In the genomic region with DNA sequence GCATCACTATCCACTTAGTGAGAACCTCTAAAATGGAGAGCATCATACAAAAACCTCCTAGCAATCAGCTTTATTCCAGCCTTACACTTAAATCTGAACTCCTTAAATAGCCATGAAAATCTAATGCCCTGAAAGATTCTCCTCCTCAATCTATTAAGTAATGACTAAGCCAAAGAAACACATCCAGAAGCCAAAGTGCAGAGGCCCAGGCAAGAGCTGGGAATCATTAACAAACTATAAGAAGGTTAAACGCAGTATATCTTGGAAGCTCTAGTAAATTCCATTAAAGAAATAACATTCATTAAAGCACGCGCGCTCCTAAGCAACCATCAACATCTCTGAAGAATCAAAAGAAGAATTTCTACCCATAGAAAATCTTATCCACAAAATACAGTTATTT, we compare ENCODE assay signal across 17 cellular contexts. TPM values are rescaled to one million over a fixed set of nuclear protein-coding genes. Genes with fewer than 3 reads are reported as not detected.
DNase-seq lines count a peak whose midpoint lies in the region; ATAC-seq and TF ChIP-seq lines count a peak whose summit lies in the region.
"Had no signal": no experiment of that assay in that cellular context is flagged by ENCODE, and none has a peak within 500 bp of the region (broad histone marks: within the 10 kb centered on the region; RNA-seq: fewer than 3 reads in every experiment).

No MANE protein-coding gene starts in this region.

- H3K9ac ChIP-seq in HUES48 (ENCODE audit: low read depth, low read length) (no peak overlapping the region), mesendoderm (ENCODE audit: low read length) (no peak overlapping the region)

- WGBS in mesendoderm (ENCODE audit: extremely low coverage, insufficient coverage, low lambda C conversion rate) = no CpG with 5 or more reads among the region's 4 CpGs
- WGBS in gastroesophageal sphincter (ENCODE audit: low coverage in 1 of 2), 2 donors = 84 to 87% methylated on average over 4 of the region's 4 CpGs

- H3K79me2 ChIP-seq in mesendoderm (ENCODE audit: control insufficient read depth, insufficient read depth, low read length) = peaks cover 36% of the 10 kb centered on the region

- POLR2A ChIA-PET in CD4-positive, alpha-beta memory T cell (lab: Charles Lee; ENCODE audit: partially characterized antibody) = interaction anchor here (1.1 to 2.8 kb wide), 3 partner anchors 11 to 29 kb away, joined by 3 to 17 read pairs (median 10); a partner anchor contains a TSS
- POLR2A ChIA-PET in activated CD4-positive, alpha-beta T cell treated with anti-CD3 and anti-CD28 coated beads for 36 hours (lab: Charles Lee) = interaction anchor here (1.2 kb wide), 1 partner anchor 18 kb away, joined by 3 read pairs; no protein-coding TSS in a partner anchor

- TF ChIP-seq EP300 in gastroesophageal sphincter (IDR thresholded peaks at IDR 0.05) = no peak

- H3K9me3 ChIP-seq in CD4-positive, alpha-beta memory T cell (ENCODE audit: control insufficient read depth in 1 of 2, low read length in 2 of 2) = no peaks in the 10 kb centered on the region
- H3K9me3 ChIP-seq in HUES48 (ENCODE audit: control insufficient read depth, insufficient read depth, low read length) (no peaks in the 10 kb centered on the region), gastroesophageal sphincter (no peaks in the 10 kb centered on the region)
- H3K9me3 ChIP-seq: esophagus squamous epithelium had no signal

- ATAC-seq in gastroesophageal sphincter = no peak
- ATAC-seq in stimulated activated naive CD8-positive, alpha-beta T cell treated with anti-CD3 and anti-CD28 coated beads, Interleukin-15, amount 100 ng/mL, for 72 hours = no peak
- ATAC-seq in activated CD4-positive, alpha-beta T cell treated with anti-CD3 and anti-CD28 coated beads for 36 hours = no peak
- ATAC-seq: activated CD8-positive, alpha-beta T cell treated with anti-CD3 and anti-CD28 coated beads for 36 hours; stimulated activated naive B cell treated with anti-CD40 and anti-IgM and Interleukin-4, amounts not matched to agents 10 μg/mL and 1 μg/mL and 100 μg/mL, for 72 hours had no signal

- TF ChIP-seq CTCF in chondrocyte (IDR thresholded peaks at IDR 0.05) (no peak), gastroesophageal sphincter (IDR thresholded peaks at IDR 0.05) (no peak)

- H2BK120ac ChIP-seq in mesendoderm (ENCODE audit: low read depth, low read length) = no peak overlapping the region

- peak overlapping the region; percentile 53 for H3K18ac ChIP-seq in mesendoderm (ENCODE audit: low read length)

- TF ChIP-seq POLR2A in gastroesophageal sphincter (IDR thresholded peaks at IDR 0.05) = no peak

- CTCF ChIA-PET in CD4-positive, alpha-beta memory T cell (lab: Charles Lee; ENCODE audit: partially characterized antibody) = interaction anchor here (1.1 to 1.8 kb wide), 4 partner anchors 8 to 154 kb away, joined by 3 to 5 read pairs (median 4); a partner anchor contains a TSS
- CTCF ChIA-PET in activated CD4-positive, alpha-beta T cell treated with anti-CD3 and anti-CD28 coated beads for 36 hours (lab: Charles Lee) = interaction anchor here (0.7 kb wide), 1 partner anchor 48 kb away, joined by 3 read pairs; no protein-coding TSS in a partner anchor

- H3K9me3 Mint-ChIP-seq in CD4-positive, alpha-beta memory T cell = no peaks in the 10 kb centered on the region
- no peaks in the 10 kb centered on the region for H3K9me3 Mint-ChIP-seq in chondrocyte (ENCODE audit: low read depth)
- H3K9me3 Mint-ChIP-seq in stimulated activated naive CD8-positive, alpha-beta T cell treated with anti-CD3 and anti-CD28 coated beads, Interleukin-15, amount 100 ng/mL, for 72 hours = no peaks in the 10 kb centered on the region
- H3K9me3 Mint-ChIP-seq in activated CD4-positive, alpha-beta T cell treated with anti-CD3 and anti-CD28 coated beads for 36 hours (ENCODE audit: low read depth) = no peaks in the 10 kb centered on the region
- H3K9me3 Mint-ChIP-seq: activated CD8-positive, alpha-beta T cell treated with anti-CD3 and anti-CD28 coated beads for 36 hours had no signal

- no peak overlapping the region for H3K4ac ChIP-seq in mesendoderm (ENCODE audit: low read depth, low read length)

- H3K27me3 Mint-ChIP-seq in CD4-positive, alpha-beta memory T cell = no peaks in the 10 kb centered on the region
- H3K27me3 Mint-ChIP-seq in chondrocyte (ENCODE audit: low read depth) = no peaks in the 10 kb centered on the region
- peaks cover 18% of the 10 kb centered on the region for H3K27me3 Mint-ChIP-seq in stimulated activated naive CD8-positive, alpha-beta T cell treated with anti-CD3 and anti-CD28 coated beads, Interleukin-15, amount 100 ng/mL, for 72 hours
- H3K27me3 Mint-ChIP-seq in activated CD4-positive, alpha-beta T cell treated with anti-CD3 and anti-CD28 coated beads for 36 hours = peaks cover 15% of the 10 kb centered on the region

- H3K4me1 Mint-ChIP-seq in CD4-positive, alpha-beta memory T cell = peaks cover 8 to 64% (median 39%) of the 10 kb centered on the region in 4 donors
- H3K4me1 Mint-ChIP-seq in chondrocyte (ENCODE audit: low read depth) = peaks cover 93% of the 10 kb centered on the region
- H3K4me1 Mint-ChIP-seq in stimulated activated naive CD8-positive, alpha-beta T cell treated with anti-CD3 and anti-CD28 coated beads, Interleukin-15, amount 100 ng/mL, for 72 hours = peaks cover 59% of the 10 kb centered on the region
- peaks cover 25% of the 10 kb centered on the region for H3K4me1 Mint-ChIP-seq in activated CD4-positive, alpha-beta T cell treated with anti-CD3 and anti-CD28 coated beads for 36 hours

- H3K36me3 Mint-ChIP-seq in CD4-positive, alpha-beta memory T cell = no peaks in the 10 kb centered on the region
- H3K36me3 Mint-ChIP-seq in chondrocyte (ENCODE audit: low read depth) = no peaks in the 10 kb centered on the region
- no peaks in the 10 kb centered on the region for H3K36me3 Mint-ChIP-seq in activated CD4-positive, alpha-beta T cell treated with anti-CD3 and anti-CD28 coated beads for 36 hours (ENCODE audit: low read depth)
- H3K36me3 Mint-ChIP-seq: stimulated activated naive B cell treated with anti-CD40 and anti-IgM and Interleukin-4, amounts not matched to agents 10 μg/mL and 1 μg/mL and 100 μg/mL, for 72 hours had no signal

- H3K27me3 ChIP-seq in CD4-positive, alpha-beta memory T cell (ENCODE audit: insufficient read depth, low read length) = no peaks in the 10 kb centered on the region
- no peaks in the 10 kb centered on the region for H3K27me3 ChIP-seq in HUES48 (ENCODE audit: control insufficient read depth, insufficient read depth, low read length)
- no peaks in the 10 kb centered on the region for H3K27me3 ChIP-seq in mesendoderm (ENCODE audit: insufficient read depth, low read length, poor library complexity)
- no peaks in the 10 kb centered on the region for H3K27me3 ChIP-seq in gastroesophageal sphincter
- H3K27me3 ChIP-seq: esophagus squamous epithelium had no signal

- DNase-seq in CD4-positive, alpha-beta memory T cell = no peak
- DNase-seq in chondrocyte (ENCODE audit: low spot score) (no peak), mesendoderm (no peak), cerebellar cortex (ENCODE audit: low spot score) (no peak)
- no peak for DNase-seq in stimulated activated naive CD8-positive, alpha-beta T cell treated with anti-CD3 and anti-CD28 coated beads, Interleukin-15, amount 100 ng/mL, for 72 hours
- DNase-seq in activated CD4-positive, alpha-beta T cell treated with anti-CD3 and anti-CD28 coated beads for 36 hours = no peak
- DNase-seq: activated CD8-positive, alpha-beta T cell treated with anti-CD3 and anti-CD28 coated beads for 36 hours; anterior cingulate cortex; cortex of kidney; esophagus squamous epithelium; GOT3; NCI-H1105 treated with DMSO at 0.1 percent for 48 hours; NCI-H345; stimulated activated naive B cell treated with anti-CD40 and anti-IgM and Interleukin-4, amounts not matched to agents 10 μg/mL and 1 μg/mL and 100 μg/mL, for 72 hours had no signal

- no peak overlapping the region for H3K4me3 ChIP-seq in CD4-positive, alpha-beta memory T cell (ENCODE audit: low read length in 2 of 2)
- H3K4me3 ChIP-seq in HUES48 (ENCODE audit: low read depth, low read length) (no peak overlapping the region), mesendoderm (ENCODE audit: low read length) (no peak overlapping the region), gastroesophageal sphincter (no peak overlapping the region)
- H3K4me3 ChIP-seq: esophagus squamous epithelium, skin epidermis had no signal

- H3K23ac ChIP-seq in mesendoderm (ENCODE audit: low read length) = no peak overlapping the region

- no peak overlapping the region for H2AK5ac ChIP-seq in mesendoderm (ENCODE audit: low read length)

- no peak overlapping the region for H4K5ac ChIP-seq in mesendoderm (ENCODE audit: low read length)

- H3K79me1 ChIP-seq in mesendoderm (ENCODE audit: low read length) = peaks cover 7% of the 10 kb centered on the region

- H3K4me1 ChIP-seq in CD4-positive, alpha-beta memory T cell (ENCODE audit: insufficient read depth, low read length) = peaks cover 68% of the 10 kb centered on the region
- H3K4me1 ChIP-seq in HUES48 (ENCODE audit: control insufficient read depth, insufficient read depth, low read length) (peaks cover 79% of the 10 kb centered on the region), mesendoderm (ENCODE audit: control insufficient read depth, low read depth, low read length) (peaks cover 6% of the 10 kb centered on the region), gastroesophageal sphincter (peaks cover 6 to 55% (median 12%) of the 10 kb centered on the region in 3 donors)

- no peak overlapping the region for H3K27ac ChIP-seq in CD4-positive, alpha-beta memory T cell (ENCODE audit: low read depth, low read length)
- H3K27ac ChIP-seq in HUES48 (ENCODE audit: low read depth, low read length) = peak overlapping the region; percentile 54
- H3K27ac ChIP-seq in mesendoderm (ENCODE audit: low read depth, low read length) = peak overlapping the region; percentile 6
- no peak overlapping the region for H3K27ac ChIP-seq in gastroesophageal sphincter
- H3K27ac ChIP-seq: esophagus squamous epithelium had no signal

- H4K8ac ChIP-seq in mesendoderm (ENCODE audit: low read depth, low read length) = no peak overlapping the region

- H3K36me3 ChIP-seq in CD4-positive, alpha-beta memory T cell (ENCODE audit: insufficient read depth, low read length) = no peaks in the 10 kb centered on the region
- no peaks in the 10 kb centered on the region for H3K36me3 ChIP-seq in HUES48 (ENCODE audit: control insufficient read depth, insufficient read depth, low read length)
- H3K36me3 ChIP-seq in mesendoderm (ENCODE audit: control insufficient read depth, insufficient read depth, low read length) = no peaks in the 10 kb centered on the region
- H3K36me3 ChIP-seq in gastroesophageal sphincter = no peaks in the 10 kb centered on the region
- H3K36me3 ChIP-seq: esophagus squamous epithelium had no signal

- H3K4me2 ChIP-seq in mesendoderm (ENCODE audit: low read length) = no peak overlapping the region

- H3K27ac Mint-ChIP-seq in CD4-positive, alpha-beta memory T cell = peak overlapping the region in 6 of 7 donors; percentile 25 to 89 (median 68)
- peak overlapping the region; percentile 96 for H3K27ac Mint-ChIP-seq in chondrocyte (ENCODE audit: unreplicated experiment)
- H3K27ac Mint-ChIP-seq in stimulated activated naive CD8-positive, alpha-beta T cell treated with anti-CD3 and anti-CD28 coated beads, Interleukin-15, amount 100 ng/mL, for 72 hours = no peak overlapping the region
- H3K27ac Mint-ChIP-seq in activated CD4-positive, alpha-beta T cell treated with anti-CD3 and anti-CD28 coated beads for 36 hours = no peak overlapping the region
- H3K27ac Mint-ChIP-seq: activated CD8-positive, alpha-beta T cell treated with anti-CD3 and anti-CD28 coated beads for 36 hours; stimulated activated naive B cell treated with anti-CD40 and anti-IgM and Interleukin-4, amounts not matched to agents 10 μg/mL and 1 μg/mL and 100 μg/mL, for 72 hours had no signal

- H2BK15ac ChIP-seq in mesendoderm (replicated peaks; ENCODE audit: low read depth) = no peak overlapping the region

- H3K4me3 Mint-ChIP-seq in CD4-positive, alpha-beta memory T cell = peak overlapping the region in 7 of 8 donors; percentile 23 to 84 (median 65)
- peak overlapping the region; percentile 14 for H3K4me3 Mint-ChIP-seq in chondrocyte (ENCODE audit: unreplicated experiment)
- peak overlapping the region in 1 of 2 donors; percentile 38 for H3K4me3 Mint-ChIP-seq in stimulated activated naive CD8-positive, alpha-beta T cell treated with anti-CD3 and anti-CD28 coated beads, Interleukin-15, amount 100 ng/mL, for 72 hours
- H3K4me3 Mint-ChIP-seq in activated CD4-positive, alpha-beta T cell treated with anti-CD3 and anti-CD28 coated beads for 36 hours = no peak overlapping the region
- H3K4me3 Mint-ChIP-seq: activated CD8-positive, alpha-beta T cell treated with anti-CD3 and anti-CD28 coated beads for 36 hours; stimulated activated naive B cell treated with anti-CD40 and anti-IgM and Interleukin-4, amounts not matched to agents 10 μg/mL and 1 μg/mL and 100 μg/mL, for 72 hours had no signal

- intact Hi-C loops in CD4-positive, alpha-beta memory T cell (cut with micrococcal nuclease) = no loop called here
- intact Hi-C loops in activated CD4-positive, alpha-beta T cell treated with anti-CD3 and anti-CD28 coated beads for 36 hours (cut with DNase I, micrococcal nuclease) = loop anchor here in 1 of 2 experiments (10.0 kb wide), 1 partner anchor 707 kb away; a partner anchor contains a TSS

- H2BK5ac ChIP-seq in mesendoderm (ENCODE audit: low read length) = no peak overlapping the region

- no peak overlapping the region for H3K56ac ChIP-seq in mesendoderm (ENCODE audit: low read length)

RNA-seq across cellular contexts. Expression of a gene that starts 29.5 kb away (rescaled TPM):
- total RNA-seq in CD4-positive, alpha-beta memory T cell = 1 to 10 TPM; 3.4 to 3.5 TPM
- 10 to 100 TPM in 1 of 2 donors, 1 to 10 TPM in 1; 8.6 to 17.1 TPM for polyA plus RNA-seq in CD4-positive, alpha-beta memory T cell
- total RNA-seq in chondrocyte (8.2 to 8.9 TPM (median 8.7 TPM) in 3 replicates), gastroesophageal sphincter (10 to 100 TPM in 1 of 4 donors, 1 to 10 TPM in 3; 7.0 to 11.5 (median 9.3) TPM)
- polyA plus RNA-seq in mesendoderm (2013, experiment 1 of 2) = 19.5 TPM
- polyA plus RNA-seq in mesendoderm (2013, experiment 2 of 2) = 19.5 TPM
- total RNA-seq in activated CD4-positive, alpha-beta T cell treated with anti-CD3 and anti-CD28 coated beads for 36 hours = 1 to 10 TPM; 2.2 to 2.5 TPM

Comparison
In these comparisons a context has a peak if more than half of its experiments do, and no peak if none do; other contexts are left out.
1. H3K27ac ChIP-seq: peak in HUES48 (single experiment) and mesendoderm (single experiment); none in CD4-positive, alpha-beta memory T cell (single experiment) and gastroesophageal sphincter (0 of 4).
2. H3K27ac Mint-ChIP-seq: peak in CD4-positive, alpha-beta memory T cell (6 of 7) and chondrocyte (single experiment); none in stimulated activated naive CD8-positive, alpha-beta T cell treated with anti-CD3 and anti-CD28 coated beads, Interleukin-15, amount 100 ng/mL, for 72 hours (0 of 2) and activated CD4-positive, alpha-beta T cell treated with anti-CD3 and anti-CD28 coated beads for 36 hours (single experiment).